Comparison of ENCODE assay signal across 8 cellular contexts in genomic region chr3:170414202-170414663, GRCh38. TPM values are rescaled to one million over a fixed set of nuclear protein-coding genes. Genes with fewer than 3 reads are reported as not detected.
A peak's percentile ranks its signal among the peaks of the same experiment; 100 is the strongest.
DNase-seq lines count a peak whose midpoint lies in the region; ATAC-seq lines count a peak whose summit lies in the region.

No MANE protein-coding gene starts in this region.

- H3K36me3 Mint-ChIP-seq in activated CD4-positive, alpha-beta T cell treated with anti-CD3 and anti-CD28 coated beads, Interleukin-2, amount 10 ng/mL, durations not matched to agents 24 days and 14 days (ENCODE audit: low read depth), result no peaks in the 10 kb centered on the region

- H3K4me3 Mint-ChIP-seq in activated CD4-positive, alpha-beta T cell treated with anti-CD3 and anti-CD28 coated beads, Interleukin-2, amount 10 ng/mL, durations not matched to agents 24 days and 14 days, result no peak overlapping the region

- intact Hi-C loops in Right ventricle myocardium inferior (cut with DNase I), result loop anchor here (2.0 kb wide), 2 partner anchors 277 to 397 kb away; no protein-coding TSS in a partner anchor
- intact Hi-C loops in cardiac septum (cut with DNase I), result loop anchor here (2.0 kb wide), 1 partner anchor 277 kb away; no protein-coding TSS in a partner anchor
- intact Hi-C loops in activated CD4-positive, alpha-beta T cell treated with anti-CD3 and anti-CD28 coated beads, Interleukin-2, amount 10 ng/mL, durations not matched to agents 24 days and 14 days (cut with micrococcal nuclease), result loop anchor here (1.0 to 10.0 kb wide), 4 partner anchors 102 to 549 kb away; partner anchors contain the start of gene LRRC31

- H3K27ac Mint-ChIP-seq in activated CD4-positive, alpha-beta T cell treated with anti-CD3 and anti-CD28 coated beads, Interleukin-2, amount 10 ng/mL, durations not matched to agents 24 days and 14 days, result no peak overlapping the region

- peaks cover 37% of the 10 kb centered on the region for H3K27me3 Mint-ChIP-seq in activated CD4-positive, alpha-beta T cell treated with anti-CD3 and anti-CD28 coated beads, Interleukin-2, amount 10 ng/mL, durations not matched to agents 24 days and 14 days

- DNase-seq in Right ventricle myocardium inferior (ENCODE audit: missing footprints) (no peak), cardiac septum (ENCODE audit: low spot score) (no peak), NCI-H446 (lab: John Stamatoyannopoulos, UW) (peak; percentile 50 to 84), fibroblast of peridontal ligament (ENCODE audit: extremely low read depth) (peak; percentile 97), non-pigmented ciliary epithelial cell (ENCODE audit: low read depth) (peak; percentile 76)
- DNase-seq in activated CD4-positive, alpha-beta T cell treated with anti-CD3 and anti-CD28 coated beads, Interleukin-2, amount 10 ng/mL, durations not matched to agents 24 days and 14 days, result peak; percentile 83
- no peak for DNase-seq in effector CD8-positive, alpha-beta T cell (lab: John Stamatoyannopoulos, UW)

- peaks cover 4% of the 10 kb centered on the region for H3K4me1 Mint-ChIP-seq in activated CD4-positive, alpha-beta T cell treated with anti-CD3 and anti-CD28 coated beads, Interleukin-2, amount 10 ng/mL, durations not matched to agents 24 days and 14 days

- H3K9me3 Mint-ChIP-seq in activated CD4-positive, alpha-beta T cell treated with anti-CD3 and anti-CD28 coated beads, Interleukin-2, amount 10 ng/mL, durations not matched to agents 24 days and 14 days, result no peaks in the 10 kb centered on the region

- ATAC-seq in Right ventricle myocardium inferior, result peak; percentile 49
- ATAC-seq in HG03103 (IDR thresholded peaks at IDR 0.05; ENCODE audit: low read depth, unreplicated experiment), result peak; percentile 75

RNA-seq across cellular contexts. Expression of gene CLDN11, which starts 4.4 kb away (rescaled TPM):
- 2.7 TPM for total RNA-seq in Right ventricle myocardium inferior
- 2.9 TPM for total RNA-seq in cardiac septum
- total RNA-seq in activated CD4-positive, alpha-beta T cell treated with anti-CD3 and anti-CD28 coated beads, Interleukin-2, amount 10 ng/mL, durations not matched to agents 24 days and 14 days, result not detected in 2 replicates

RNA-seq across cellular contexts. Expression of gene SKIL, which starts 56.7 kb away (rescaled TPM):
- total RNA-seq in Right ventricle myocardium inferior (14.2 TPM), cardiac septum (37.3 TPM)
- 23.3 TPM in 2 replicates for total RNA-seq in activated CD4-positive, alpha-beta T cell treated with anti-CD3 and anti-CD28 coated beads, Interleukin-2, amount 10 ng/mL, durations not matched to agents 24 days and 14 days

Comparison
In these comparisons a context has a peak if more than half of its experiments do, and no peak if none do; other contexts are left out.
1. DNase-seq: peak in NCI-H446 (2 of 2), activated CD4-positive, alpha-beta T cell treated with anti-CD3 and anti-CD28 coated beads, Interleukin-2, amount 10 ng/mL, durations not matched to agents 24 days and 14 days (single experiment), fibroblast of peridontal ligament (single experiment) and non-pigmented ciliary epithelial cell (single experiment); none in Right ventricle myocardium inferior (single experiment), cardiac septum (single experiment) and effector CD8-positive, alpha-beta T cell (single experiment).